In genomic region chr9:35682520-35682919, GRCh38 we compare ENCODE assay signal across 1 cellular context.
TF ChIP-seq lines count a peak whose summit lies in the region.

No MANE protein-coding gene starts in this region.

TF ChIP-seq in IMR-90, 13 proteins besides CTCF, POLR2A, EP300 and RAD21:
- TF ChIP-seq MAZ (IDR thresholded peaks at IDR 0.05; ENCODE audit: borderline replicate concordance, low read depth, low read length) (no peak), MAFK (IDR thresholded peaks at IDR 0.05; ENCODE audit: low read depth, low read length) (no peak), FOS (IDR thresholded peaks at IDR 0.05; ENCODE audit: low read depth, low read length) (no peak)
